In genomic region chr1:14606632-14607031, GRCh38 we compare ENCODE assay signal across 13 cellular contexts. TPM values are rescaled to one million over a fixed set of nuclear protein-coding genes. Genes with fewer than 3 reads are reported as not detected.
DNase-seq lines count a peak whose midpoint lies in the region; FAIRE-seq and TF ChIP-seq lines count a peak whose summit lies in the region.
"Had no signal": no experiment of that assay in that cellular context is flagged by ENCODE, and none has a peak within 500 bp of the region (broad histone marks: within the 10 kb centered on the region; RNA-seq: fewer than 3 reads in every experiment).

No MANE protein-coding gene starts in this region.

- no peak overlapping the region for H3K4ac ChIP-seq in H1 (replicated peaks; ENCODE audit: insufficient read length, low read depth, low read length)

- H3K4me2 ChIP-seq in H1 (ENCODE audit: insufficient read depth in 1 of 2, low read depth in 2 of 2, low read length in 2 of 2), result no peak overlapping the region

- TF ChIP-seq RAD21 in H1 (IDR thresholded peaks at IDR 0.05 in 1 of 2, conservative IDR thresholded peaks at IDR 0.05 in 1 of 2; ENCODE audit: low read depth in 2 of 2, low read length in 2 of 2), result peak; percentile 78 to 84

- no peak overlapping the region for H4K8ac ChIP-seq in H1 (ENCODE audit: extremely low read depth, insufficient read depth, low read length)

- no peak overlapping the region for H4K5ac ChIP-seq in H1 (ENCODE audit: insufficient read length, low read depth, low read length)

- H3K18ac ChIP-seq in H1 (ENCODE audit: extremely low read depth, low read length), result no peak overlapping the region

- H3K27me3 ChIP-seq in H1 (replicated peaks in 1 of 4; ENCODE audit: control insufficient read depth in 3 of 4, extremely low read depth in 1 of 4, insufficient read depth in 3 of 4, low read length in 3 of 4), result no peaks in the 10 kb centered on the region

- H2AFZ ChIP-seq in H1 (ENCODE audit: low read length), result no peak overlapping the region

- H3K36me3 ChIP-seq in H1 (ENCODE audit: control insufficient read depth in 2 of 4, insufficient read depth in 4 of 4, low read length in 3 of 4), result no peaks in the 10 kb centered on the region

- peaks cover 0 to 18% of the 10 kb centered on the region in 2 experiments; a peak in 1 of 4 replicates for H3K79me2 ChIP-seq in H1 (ENCODE audit: control insufficient read depth in 1 of 2, insufficient read depth in 2 of 2, low read length in 2 of 2)

- FAIRE-seq in H1 (lab: Jason Lieb, UNC), result no peak

- peaks cover 0 to 4% (median 2%) of the 10 kb centered on the region in 4 experiments; a peak in 4 of 7 replicates for H3K4me1 ChIP-seq in H1 (replicated peaks in 1 of 4; ENCODE audit: control insufficient read depth in 3 of 4, insufficient read depth in 4 of 4, low read length in 3 of 4)

- TF ChIP-seq POLR2A in H1 (IDR thresholded peaks at IDR 0.05; ENCODE audit: control extremely low read depth in 1 of 2, low read depth in 2 of 2, low read length in 2 of 2), result no peak

- peaks cover 5% of the 10 kb centered on the region; the same call in 1 of the 2 replicates for H3K79me1 ChIP-seq in H1 (ENCODE audit: low read depth, low read length)

- no peak overlapping the region for H2BK5ac ChIP-seq in H1 (ENCODE audit: low read depth, low read length)

- no peak overlapping the region for H2BK20ac ChIP-seq in H1 (ENCODE audit: low read length)

- H3K23me2 ChIP-seq in H1 (ENCODE audit: low read depth, low read length), result no peaks in the 10 kb centered on the region

- peak in 2 of 3 experiments; percentile 49 to 53; a peak in 3 of 4 replicates for TF ChIP-seq CTCF in H1 (IDR thresholded peaks at IDR 0.05; ENCODE audit: control extremely low read depth in 1 of 3, insufficient read depth in 1 of 3, low read depth in 1 of 3, low read length in 3 of 3)

- H3K56ac ChIP-seq in H1 (replicated peaks; ENCODE audit: insufficient read length, low read depth, low read length), result no peak overlapping the region

- H2BK15ac ChIP-seq in H1 (ENCODE audit: low read length), result no peak overlapping the region

- CTCF ChIA-PET in H1 (lab: Charles Lee; ENCODE audit: partially characterized antibody), result interaction anchor here (0.5 to 1.6 kb wide), 5 partner anchors 11 to 283 kb away, joined by 3 to 6 read pairs (median 3); no protein-coding TSS in a partner anchor

- no peak overlapping the region for H4K91ac ChIP-seq in H1 (replicated peaks; ENCODE audit: insufficient read length, low read length)

- H3K4me3 ChIP-seq in H1 (ENCODE audit: extremely low read depth in 1 of 4, insufficient read depth in 2 of 4, low read depth in 3 of 4, low read length in 4 of 4), result no peak overlapping the region

- 35% methylated on average over 1 of the region's 1 CpG; no CpG with 5 or more reads in 1 of the 2 experiments for WGBS in H1 (ENCODE audit: extremely low coverage in 1 of 2, insufficient coverage in 1 of 2, insufficient read length in 1 of 2, insufficient replicate concordance in 2 of 2, low coverage in 1 of 2, low lambda C conversion rate in 2 of 2, missing lambda C conversion rate in 1 of 2), 2 experiments

- no peaks in the 10 kb centered on the region for H4K20me1 ChIP-seq in H1 (replicated peaks in 1 of 2; ENCODE audit: control insufficient read depth in 1 of 2, insufficient read depth in 2 of 2, low read length in 2 of 2)

- no peak overlapping the region for H2AK5ac ChIP-seq in H1 (ENCODE audit: low read depth, low read length)

- H3K27ac ChIP-seq in H1 (ENCODE audit: low read depth, low read length), result no peak overlapping the region

- H3K14ac ChIP-seq in H1 (ENCODE audit: insufficient read length), result no peak overlapping the region

- DNase-seq in DMS79 treated with DMSO at 0.1 percent for 48 hours (lab: John Stamatoyannopoulos, UW), result peak; percentile 17
- no peak for DNase-seq in DMS79 (lab: John Stamatoyannopoulos, UW)
- peak; percentile 28 for DNase-seq in NCI-H1694 treated with DMSO at 0.1 percent for 48 hours (lab: John Stamatoyannopoulos, UW)
- DNase-seq in H1 (ENCODE audit: low read depth in 1 of 2, low spot score in 2 of 2), result no peak
- DNase-seq in putamen (ENCODE audit: low spot score), result peak; percentile 28
- DNase-seq in SKM-1 treated with dmso at 0.1 percent for 144 hours (lab: John Stamatoyannopoulos, UW; ENCODE audit: unreplicated experiment), result no peak
- DNase-seq in NCI-H2227 (lab: John Stamatoyannopoulos, UW; ENCODE audit: unreplicated experiment), result no peak
- no peak for DNase-seq in activated CD4-positive, alpha-beta T cell treated with anti-CD3 and anti-CD28 coated beads, Interleukin-2, amount 50 U/mL, for 1 hour
- DNase-seq: 8988T; activated CD4-positive, alpha-beta memory T cell treated with anti-CD3 and anti-CD28 coated beads, Interleukin-2, amount 10 ng/mL, durations not matched to agents 7 days and 5 days; DMS53; NCI-H1417 treated with DMSO at 0.1 percent for 48 hours; T-helper 2 cell had no signal

- H3K23ac ChIP-seq in H1 (ENCODE audit: insufficient read length), result no peak overlapping the region

- POLR2A ChIA-PET in H1 (lab: Charles Lee; ENCODE audit: partially characterized antibody), result no interaction called here

- H3K9me3 ChIP-seq in H1 (ENCODE audit: insufficient read depth in 2 of 2, low read depth in 1 of 2, low read length in 1 of 2), result no peaks in the 10 kb centered on the region

- H3K9ac ChIP-seq in H1 (replicated peaks in 1 of 4; ENCODE audit: extremely low read depth in 1 of 4, low read depth in 3 of 4, low read length in 3 of 4), result no peak overlapping the region

- no peak overlapping the region for H2BK12ac ChIP-seq in H1 (ENCODE audit: low read depth, low read length)

- H2BK120ac ChIP-seq in H1 (replicated peaks; ENCODE audit: low read depth, low read length), result no peak overlapping the region

- TF ChIP-seq EP300 in H1 (IDR thresholded peaks at IDR 0.05; ENCODE audit: borderline replicate concordance in 1 of 2, low read depth in 2 of 2, low read length in 2 of 2), result no peak

TF ChIP-seq in H1, 55 proteins besides CTCF, POLR2A, EP300 and RAD21:
- no peak for TF ChIP-seq RFX5 (IDR thresholded peaks at IDR 0.05; ENCODE audit: borderline replicate concordance, low read depth, low read length)
- TF ChIP-seq POLR2AphosphoS5 (IDR thresholded peaks at IDR 0.05; ENCODE audit: low read depth, low read length), result no peak
- TF ChIP-seq KDM4A (IDR thresholded peaks at IDR 0.05; ENCODE audit: low read depth, low read length, severe bottlenecking), result no peak
- TF ChIP-seq SIN3A (conservative IDR thresholded peaks at IDR 0.05 in 1 of 2, IDR thresholded peaks at IDR 0.05 in 1 of 2; ENCODE audit: low read depth in 1 of 2, low read length in 2 of 2), result no peak
- no peak for TF ChIP-seq TEAD4 (IDR thresholded peaks at IDR 0.05; ENCODE audit: low read depth, low read length)
TF ChIP-seq in H1: peak in this region for 0.

RNA-seq across cellular contexts. Expression of gene KAZN, which starts 8.1 kb away (rescaled TPM):
- total RNA-seq in H1 (2021; fragmentation: NEBNext Ultra II Directional; extraction: Animal tissue kit (Norgen Biotek cat#: 25700)), result 10.6 and 11.8 TPM in 2 replicates
- 3.7 and 5.0 TPM in 2 replicates for polyA plus RNA-seq in H1 (2011; rRNA removed)
- 4.4 TPM for polyA plus RNA-seq in H1 (2011; cell fraction: cytosol; rRNA removed)
- polyA plus RNA-seq in H1 (2011; cell fraction: nucleus; rRNA removed), result 6.7 TPM
- 6.4 to 7.4 TPM (median 6.8 TPM) in 4 replicates for polyA plus RNA-seq in H1 (2012, experiment 1 of 2)
- 4.9 TPM for polyA plus RNA-seq in H1 (2012, experiment 2 of 2)
- polyA plus RNA-seq in H1 (2013, experiment 1 of 2), result 6.0 TPM
- 6.3 TPM for polyA plus RNA-seq in H1 (2013, experiment 2 of 2)
- 3.5 and 3.8 TPM in 2 replicates for polyA minus RNA-seq in H1 (2011; rRNA and poly(A)+ RNA removed)
- 5.4 TPM for polyA minus RNA-seq in H1 (2011; cell fraction: cytosol; rRNA and poly(A)+ RNA removed)
- polyA minus RNA-seq in H1 (2011; cell fraction: nucleus; rRNA and poly(A)+ RNA removed), result 7.0 TPM

Comparison
In these comparisons a context has a peak if more than half of its experiments do, and no peak if none do; other contexts are left out.
1. DNase-seq: peak in DMS79 treated with DMSO at 0.1 percent for 48 hours (single experiment), NCI-H1694 treated with DMSO at 0.1 percent for 48 hours (single experiment) and putamen (single experiment); none in DMS79 (single experiment), H1 (0 of 2), SKM-1 treated with dmso at 0.1 percent for 144 hours (single experiment), NCI-H2227 (single experiment) and activated CD4-positive, alpha-beta T cell treated with anti-CD3 and anti-CD28 coated beads, Interleukin-2, amount 50 U/mL, for 1 hour (single experiment).